12 cellular contexts compared by ENCODE assay signal in the genomic region with DNA sequence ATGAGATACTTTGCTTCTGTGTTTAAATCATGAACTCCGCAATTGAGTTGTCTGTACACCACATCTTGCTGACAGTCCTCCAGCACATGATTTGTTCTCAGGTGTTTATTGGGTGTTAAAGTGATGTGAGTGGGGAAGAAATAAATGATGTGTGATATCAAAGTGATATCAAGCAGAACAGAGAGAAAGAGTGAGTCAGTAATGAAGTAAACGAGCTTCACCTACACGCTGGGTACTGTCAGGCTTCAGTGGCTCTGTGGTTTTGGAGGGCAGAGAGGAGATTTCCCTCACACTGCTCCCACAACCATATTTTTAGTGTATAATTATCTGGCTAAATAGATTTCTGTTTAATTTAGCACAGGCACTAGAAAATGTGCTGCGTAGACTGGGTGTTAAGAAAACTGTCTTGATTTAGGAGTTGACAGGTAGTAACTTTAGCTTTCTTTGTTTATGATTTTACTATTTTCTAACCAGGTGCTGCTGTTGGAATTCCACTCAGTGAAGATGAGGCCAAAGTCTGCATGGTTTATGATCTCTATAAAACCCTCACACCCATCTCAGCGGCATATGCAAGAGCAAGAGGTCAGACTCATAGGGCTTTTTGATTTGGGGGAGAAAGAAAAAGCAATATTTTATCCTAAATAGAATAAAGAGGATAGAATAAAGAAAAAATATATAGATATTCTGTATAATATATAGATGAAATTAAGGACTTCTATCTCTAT. TPM values are rescaled to one million over a fixed set of nuclear protein-coding genes. Genes with fewer than 3 reads are reported as not detected.
DNase-seq lines count a peak whose midpoint lies in the region; ATAC-seq and TF ChIP-seq lines count a peak whose summit lies in the region.
"Had no signal": no experiment of that assay in that cellular context is flagged by ENCODE, and none has a peak within 500 bp of the region (broad histone marks: within the 10 kb centered on the region; RNA-seq: fewer than 3 reads in every experiment).

No MANE protein-coding gene starts in this region.

- H3K4me3 Mint-ChIP-seq in activated naive CD8-positive, alpha-beta T cell treated with anti-CD3 and anti-CD28 coated beads, Interleukin-2, amount 10 ng/mL, durations not matched to agents 7 days and 5 days: no peak overlapping the region
- no peak overlapping the region for H3K4me3 Mint-ChIP-seq in activated naive CD8-positive, alpha-beta T cell treated with anti-CD3 and anti-CD28 coated beads for 36 hours
- H3K4me3 Mint-ChIP-seq in stimulated activated naive B cell treated with anti-CD40 and anti-IgM and Interleukin-4, amounts not matched to agents 10 μg/mL and 1 μg/mL and 100 μg/mL, for 72 hours: peak overlapping the region; percentile 12 to 46
- H3K4me3 Mint-ChIP-seq in type B pancreatic cell: no peak overlapping the region

- peak overlapping the region; percentile 46 for H3K27ac Mint-ChIP-seq in activated naive CD8-positive, alpha-beta T cell treated with anti-CD3 and anti-CD28 coated beads, Interleukin-2, amount 10 ng/mL, durations not matched to agents 7 days and 5 days
- H3K27ac Mint-ChIP-seq in activated naive CD8-positive, alpha-beta T cell treated with anti-CD3 and anti-CD28 coated beads for 36 hours: no peak overlapping the region
- no peak overlapping the region for H3K27ac Mint-ChIP-seq in stimulated activated naive B cell treated with anti-CD40 and anti-IgM and Interleukin-4, amounts not matched to agents 10 μg/mL and 1 μg/mL and 100 μg/mL, for 72 hours
- H3K27ac Mint-ChIP-seq in type B pancreatic cell: no peak overlapping the region

- H3K4me1 Mint-ChIP-seq in activated naive CD8-positive, alpha-beta T cell treated with anti-CD3 and anti-CD28 coated beads, Interleukin-2, amount 10 ng/mL, durations not matched to agents 7 days and 5 days: peaks cover 11% of the 10 kb centered on the region
- peaks cover 23% of the 10 kb centered on the region for H3K4me1 Mint-ChIP-seq in activated naive CD8-positive, alpha-beta T cell treated with anti-CD3 and anti-CD28 coated beads for 36 hours
- peaks cover 20 to 50% of the 10 kb centered on the region in 2 donors for H3K4me1 Mint-ChIP-seq in stimulated activated naive B cell treated with anti-CD40 and anti-IgM and Interleukin-4, amounts not matched to agents 10 μg/mL and 1 μg/mL and 100 μg/mL, for 72 hours
- H3K4me1 Mint-ChIP-seq in type B pancreatic cell (ENCODE audit: unreplicated experiment): peaks cover 10% of the 10 kb centered on the region

- no peaks in the 10 kb centered on the region for H3K9me3 Mint-ChIP-seq in activated naive CD8-positive, alpha-beta T cell treated with anti-CD3 and anti-CD28 coated beads, Interleukin-2, amount 10 ng/mL, durations not matched to agents 7 days and 5 days
- no peaks in the 10 kb centered on the region for H3K9me3 Mint-ChIP-seq in activated naive CD8-positive, alpha-beta T cell treated with anti-CD3 and anti-CD28 coated beads for 36 hours
- no peaks in the 10 kb centered on the region for H3K9me3 Mint-ChIP-seq in stimulated activated naive B cell treated with anti-CD40 and anti-IgM and Interleukin-4, amounts not matched to agents 10 μg/mL and 1 μg/mL and 100 μg/mL, for 72 hours
- H3K9me3 Mint-ChIP-seq in type B pancreatic cell: no peaks in the 10 kb centered on the region

- no peak for TF ChIP-seq CTCF in type B pancreatic cell (conservative IDR thresholded peaks at IDR 0.05)
- TF ChIP-seq CTCF in prostate gland (IDR thresholded peaks at IDR 0.05): no peak

- POLR2A ChIA-PET in activated naive CD8-positive, alpha-beta T cell treated with anti-CD3 and anti-CD28 coated beads, Interleukin-2, amount 10 ng/mL, durations not matched to agents 7 days and 5 days (lab: Charles Lee): no interaction called here

- H3K4me3 ChIP-seq in prostate gland: no peak overlapping the region
- H3K4me3 ChIP-seq: vagina had no signal

- H3K4me1 ChIP-seq in prostate gland (replicated peaks): no peaks in the 10 kb centered on the region

- H3K9me3 ChIP-seq in prostate gland: no peaks in the 10 kb centered on the region
- H3K9me3 ChIP-seq: vagina had no signal

- no peak overlapping the region for H3K27ac ChIP-seq in prostate gland
- H3K27ac ChIP-seq: HL-60, vagina had no signal

- no peak for DNase-seq in activated naive CD8-positive, alpha-beta T cell treated with anti-CD3 and anti-CD28 coated beads, Interleukin-2, amount 10 ng/mL, durations not matched to agents 7 days and 5 days
- DNase-seq in activated naive CD8-positive, alpha-beta T cell treated with anti-CD3 and anti-CD28 coated beads for 36 hours: no peak
- DNase-seq in NCI-H69 (lab: John Stamatoyannopoulos, UW) (peak; percentile 31), type B pancreatic cell (ENCODE audit: extremely low spot score, unreplicated experiment) (no peak), prostate gland (ENCODE audit: low spot score) (no peak)
- DNase-seq in stimulated activated naive B cell treated with anti-CD40 and anti-IgM and Interleukin-4, amounts not matched to agents 10 μg/mL and 1 μg/mL and 100 μg/mL, for 72 hours: peak; percentile 30
- DNase-seq in activated CD8-positive, alpha-beta memory T cell treated with anti-CD3 and anti-CD28 coated beads for 24 hours: no peak
- DNase-seq: cerebellar nuclear complex, NCI-H1694 had no signal

- H3K27me3 ChIP-seq in prostate gland (replicated peaks; ENCODE audit: insufficient read depth): no peaks in the 10 kb centered on the region
- H3K27me3 ChIP-seq: vagina had no signal

- no peaks in the 10 kb centered on the region for H3K27me3 Mint-ChIP-seq in activated naive CD8-positive, alpha-beta T cell treated with anti-CD3 and anti-CD28 coated beads, Interleukin-2, amount 10 ng/mL, durations not matched to agents 7 days and 5 days
- no peaks in the 10 kb centered on the region for H3K27me3 Mint-ChIP-seq in activated naive CD8-positive, alpha-beta T cell treated with anti-CD3 and anti-CD28 coated beads for 36 hours
- H3K27me3 Mint-ChIP-seq in stimulated activated naive B cell treated with anti-CD40 and anti-IgM and Interleukin-4, amounts not matched to agents 10 μg/mL and 1 μg/mL and 100 μg/mL, for 72 hours: no peaks in the 10 kb centered on the region
- H3K27me3 Mint-ChIP-seq in type B pancreatic cell: no peaks in the 10 kb centered on the region

- 72% methylated on average over 5 of the region's 5 CpGs for WGBS in prostate gland

- no peak for ATAC-seq in activated naive CD8-positive, alpha-beta T cell treated with anti-CD3 and anti-CD28 coated beads, Interleukin-2, amount 10 ng/mL, durations not matched to agents 7 days and 5 days (ENCODE audit: low read depth)
- peak; percentile 84 for ATAC-seq in HG02884 (IDR thresholded peaks at IDR 0.05; ENCODE audit: unreplicated experiment)
- peak; percentile 99 to 100 for ATAC-seq in stimulated activated naive B cell treated with anti-CD40 and anti-IgM and Interleukin-4, amounts not matched to agents 10 μg/mL and 1 μg/mL and 100 μg/mL, for 72 hours (replicated peaks)

- TF ChIP-seq POLR2A in prostate gland (IDR thresholded peaks at IDR 0.05): no peak

- no peaks in the 10 kb centered on the region for H3K36me3 ChIP-seq in prostate gland

- peaks cover 41% of the 10 kb centered on the region for H3K36me3 Mint-ChIP-seq in activated naive CD8-positive, alpha-beta T cell treated with anti-CD3 and anti-CD28 coated beads, Interleukin-2, amount 10 ng/mL, durations not matched to agents 7 days and 5 days
- peaks cover 53% of the 10 kb centered on the region for H3K36me3 Mint-ChIP-seq in activated naive CD8-positive, alpha-beta T cell treated with anti-CD3 and anti-CD28 coated beads for 36 hours
- peaks cover 47 to 68% of the 10 kb centered on the region in 2 donors for H3K36me3 Mint-ChIP-seq in stimulated activated naive B cell treated with anti-CD40 and anti-IgM and Interleukin-4, amounts not matched to agents 10 μg/mL and 1 μg/mL and 100 μg/mL, for 72 hours
- H3K36me3 Mint-ChIP-seq in type B pancreatic cell: peaks cover 50% of the 10 kb centered on the region

- intact Hi-C loops in prostate gland (cut with DNase I): no loop called here

RNA-seq across cellular contexts. Expression of a gene that starts 21.2 kb away (rescaled TPM):
- 100 to 1,000 TPM; 117 to 120 TPM for total RNA-seq in activated naive CD8-positive, alpha-beta T cell treated with anti-CD3 and anti-CD28 coated beads, Interleukin-2, amount 10 ng/mL, durations not matched to agents 7 days and 5 days
- total RNA-seq in activated naive CD8-positive, alpha-beta T cell treated with anti-CD3 and anti-CD28 coated beads for 36 hours: 100 to 1,000 TPM; 338 to 344 TPM
- total RNA-seq in type B pancreatic cell (ENCODE audit: low replicate concordance): 119 and 152 TPM in 2 replicates
- 10 to 100 TPM; 23.7 to 46.6 TPM for total RNA-seq in prostate gland

Comparison
In these comparisons a context has a peak if more than half of its experiments do, and no peak if none do; other contexts are left out.
1. DNase-seq: peak in NCI-H69 (single experiment) and stimulated activated naive B cell treated with anti-CD40 and anti-IgM and Interleukin-4, amounts not matched to agents 10 μg/mL and 1 μg/mL and 100 μg/mL, for 72 hours (single experiment); none in activated naive CD8-positive, alpha-beta T cell treated with anti-CD3 and anti-CD28 coated beads, Interleukin-2, amount 10 ng/mL, durations not matched to agents 7 days and 5 days (single experiment), activated naive CD8-positive, alpha-beta T cell treated with anti-CD3 and anti-CD28 coated beads for 36 hours (single experiment), type B pancreatic cell (single experiment), activated CD8-positive, alpha-beta memory T cell treated with anti-CD3 and anti-CD28 coated beads for 24 hours (single experiment) and prostate gland (single experiment).
2. H3K4me3 Mint-ChIP-seq: peak in stimulated activated naive B cell treated with anti-CD40 and anti-IgM and Interleukin-4, amounts not matched to agents 10 μg/mL and 1 μg/mL and 100 μg/mL, for 72 hours (2 of 2); none in activated naive CD8-positive, alpha-beta T cell treated with anti-CD3 and anti-CD28 coated beads, Interleukin-2, amount 10 ng/mL, durations not matched to agents 7 days and 5 days (single experiment), activated naive CD8-positive, alpha-beta T cell treated with anti-CD3 and anti-CD28 coated beads for 36 hours (single experiment) and type B pancreatic cell (single experiment).